ENCODE assay signal across 18 cellular contexts in the genomic region with DNA sequence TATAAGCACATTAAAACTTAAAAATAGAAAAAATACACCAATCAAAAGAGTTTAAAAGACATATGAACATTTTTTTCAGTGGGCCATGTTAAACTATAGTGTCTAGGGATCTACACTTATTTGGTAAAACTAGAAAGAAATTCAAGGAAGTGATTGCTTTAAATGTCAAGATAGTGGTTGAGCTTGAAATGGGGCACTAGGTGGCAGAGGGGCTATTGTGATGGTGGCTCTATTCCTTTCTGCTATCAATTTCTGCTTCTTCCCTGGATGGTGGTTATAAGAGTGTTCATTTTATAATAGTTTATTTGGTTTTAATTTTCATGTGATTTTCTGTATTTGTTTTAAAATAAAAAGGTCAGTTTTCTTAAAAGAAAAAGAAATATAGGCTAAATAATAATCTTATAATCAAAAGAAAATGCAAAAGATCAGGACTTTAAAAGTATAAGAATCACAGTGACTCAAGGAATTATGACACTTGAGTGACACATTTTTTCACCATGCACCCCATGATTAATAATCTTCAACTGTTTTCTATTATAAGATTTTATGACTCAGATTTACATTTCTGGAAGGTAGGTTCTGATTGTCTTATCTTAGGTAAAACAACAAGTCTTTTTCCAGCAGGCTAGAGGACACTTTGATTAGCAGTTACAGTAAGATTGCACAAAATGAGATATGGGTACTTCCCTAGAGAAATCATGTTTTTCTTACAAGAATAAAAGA.
DNase-seq lines count a peak whose midpoint lies in the region; ATAC-seq and TF ChIP-seq lines count a peak whose summit lies in the region.
"Had no signal": no experiment of that assay in that cellular context is flagged by ENCODE, and none has a peak within 500 bp of the region (broad histone marks: within the 10 kb centered on the region; RNA-seq: fewer than 3 reads in every experiment).

No MANE protein-coding gene starts in this region.

- H3K27me3 Mint-ChIP-seq in progenitor cell of endocrine pancreas: no peaks in the 10 kb centered on the region
- H3K27me3 Mint-ChIP-seq: CD4-positive, CD25-positive, alpha-beta regulatory T cell; naive thymus-derived CD4-positive, alpha-beta T cell; type B pancreatic cell had no signal

- H3K4me1 ChIP-seq in RWPE2 (ENCODE audit: insufficient read depth, poor library complexity, severe bottlenecking) (no peaks in the 10 kb centered on the region), prostate gland (replicated peaks) (no peaks in the 10 kb centered on the region)
- H3K4me1 ChIP-seq: lower lobe of right lung had no signal

- H3K9me3 Mint-ChIP-seq in progenitor cell of endocrine pancreas (ENCODE audit: low read depth): peaks cover 7% of the 10 kb centered on the region
- H3K9me3 Mint-ChIP-seq: type B pancreatic cell had no signal

- TF ChIP-seq POLR2A in prostate gland (IDR thresholded peaks at IDR 0.05): no peak

- DNase-seq in NCI-H2029 treated with DMSO at 0.1 percent for 48 hours (lab: John Stamatoyannopoulos, UW) (peak; percentile 58), NCI-H2029 (lab: John Stamatoyannopoulos, UW) (no peak), NCI-H146 (lab: John Stamatoyannopoulos, UW) (peak; percentile 47), RWPE2 (ENCODE audit: low spot score) (no peak), progenitor cell of endocrine pancreas (ENCODE audit: low spot score, unreplicated experiment) (no peak), prostate gland (ENCODE audit: low spot score) (no peak), AML-193 (lab: John Stamatoyannopoulos, UW) (no peak), NAMALWA (ENCODE audit: low spot score) (no peak)
- DNase-seq: activated CD8-positive, alpha-beta memory T cell treated with anti-CD3 and anti-CD28 coated beads, Interleukin-2, amount 50 U/mL, for 48 hours; CD4-positive, CD25-positive, alpha-beta regulatory T cell; GM23248; KBM-7; lower lobe of right lung; naive thymus-derived CD4-positive, alpha-beta T cell; NCI-H187; SHP77; stimulated activated naive CD4-positive, alpha-beta T cell treated with Interleukin-2 at 50 U/mL for 16 hours had no signal

- intact Hi-C loops in prostate gland (cut with DNase I): no loop called here

- no peak overlapping the region for H3K4me3 Mint-ChIP-seq in progenitor cell of endocrine pancreas (ENCODE audit: low read depth)
- H3K4me3 Mint-ChIP-seq: CD4-positive, CD25-positive, alpha-beta regulatory T cell; naive thymus-derived CD4-positive, alpha-beta T cell; type B pancreatic cell had no signal

- ATAC-seq in RWPE2 (ENCODE audit: low read depth): no peak
- ATAC-seq: lower lobe of right lung; naive thymus-derived CD4-positive, alpha-beta T cell had no signal

- H3K36me3 ChIP-seq in RWPE2 (ENCODE audit: low read depth): no peaks in the 10 kb centered on the region
- no peaks in the 10 kb centered on the region for H3K36me3 ChIP-seq in prostate gland
- H3K36me3 ChIP-seq: lower lobe of right lung had no signal

- H3K27me3 ChIP-seq in RWPE2 (ENCODE audit: insufficient read depth, poor library complexity, severe bottlenecking): no peaks in the 10 kb centered on the region
- H3K27me3 ChIP-seq in prostate gland (replicated peaks; ENCODE audit: insufficient read depth): no peaks in the 10 kb centered on the region

- no peak overlapping the region for H3K4me3 ChIP-seq in RWPE2 (ENCODE audit: severe bottlenecking)
- no peak overlapping the region for H3K4me3 ChIP-seq in prostate gland
- H3K4me3 ChIP-seq: GM23248, lower lobe of right lung had no signal

- no peaks in the 10 kb centered on the region for H3K4me1 Mint-ChIP-seq in progenitor cell of endocrine pancreas (ENCODE audit: low read depth)
- H3K4me1 Mint-ChIP-seq: CD4-positive, CD25-positive, alpha-beta regulatory T cell; naive thymus-derived CD4-positive, alpha-beta T cell had no signal

- H3K27ac Mint-ChIP-seq in progenitor cell of endocrine pancreas: no peak overlapping the region
- H3K27ac Mint-ChIP-seq: CD4-positive, CD25-positive, alpha-beta regulatory T cell; naive thymus-derived CD4-positive, alpha-beta T cell; type B pancreatic cell had no signal

- H3K27ac ChIP-seq in RWPE2 (ENCODE audit: poor library complexity, severe bottlenecking): no peak overlapping the region
- H3K27ac ChIP-seq in prostate gland: no peak overlapping the region
- H3K27ac ChIP-seq: GM23248, lower lobe of right lung had no signal

- TF ChIP-seq CTCF in RWPE2 (IDR thresholded peaks at IDR 0.05; ENCODE audit: poor library complexity, severe bottlenecking): peak; percentile 19
- peak; percentile 10 for TF ChIP-seq CTCF in progenitor cell of endocrine pancreas (IDR thresholded peaks at IDR 0.05; ENCODE audit: unreplicated experiment)
- no peak for TF ChIP-seq CTCF in prostate gland (IDR thresholded peaks at IDR 0.05)

- no peaks in the 10 kb centered on the region for H3K36me3 Mint-ChIP-seq in progenitor cell of endocrine pancreas (ENCODE audit: insufficient read depth)
- H3K36me3 Mint-ChIP-seq: CD4-positive, CD25-positive, alpha-beta regulatory T cell; naive thymus-derived CD4-positive, alpha-beta T cell; type B pancreatic cell had no signal

- H3K9me3 ChIP-seq in RWPE2 (ENCODE audit: severe bottlenecking) (no peaks in the 10 kb centered on the region), prostate gland (no peaks in the 10 kb centered on the region)
- H3K9me3 ChIP-seq: lower lobe of right lung had no signal

Comparison
In these comparisons a context has a peak if more than half of its experiments do, and no peak if none do; other contexts are left out.
1. DNase-seq: peak in NCI-H2029 treated with DMSO at 0.1 percent for 48 hours (single experiment) and NCI-H146 (single experiment); none in NCI-H2029 (single experiment), RWPE2 (single experiment), progenitor cell of endocrine pancreas (single experiment), prostate gland (single experiment), AML-193 (0 of 2) and NAMALWA (single experiment).
2. CTCF ChIP-seq: peak in RWPE2 (single experiment) and progenitor cell of endocrine pancreas (single experiment); none in prostate gland (0 of 4).